Comparison of ENCODE assay signal across 25 cellular contexts in genomic region chr6:42937548-42938427, GRCh38. TPM values are rescaled to one million over a fixed set of nuclear protein-coding genes. Genes with fewer than 3 reads are reported as not detected.
DNase-seq lines count a peak whose midpoint lies in the region; ATAC-seq and TF ChIP-seq lines count a peak whose summit lies in the region.
"Had no signal": no experiment of that assay in that cellular context is flagged by ENCODE, and none has a peak within 500 bp of the region (broad histone marks: within the 10 kb centered on the region; RNA-seq: fewer than 3 reads in every experiment).

No MANE protein-coding gene starts in this region.

- H3K9me3 Mint-ChIP-seq in activated CD4-positive, alpha-beta T cell treated with anti-CD3 and anti-CD28 coated beads, Interleukin-2, amount 10 ng/mL, durations not matched to agents 24 days and 14 days: no peaks in the 10 kb centered on the region
- no peaks in the 10 kb centered on the region for H3K9me3 Mint-ChIP-seq in T-cell
- no peaks in the 10 kb centered on the region for H3K9me3 Mint-ChIP-seq in stimulated activated memory B cell treated with anti-CD40 and anti-IgM and Interleukin-4, amounts not matched to agents 10 μg/mL and 1 μg/mL and 100 μg/mL, for 72 hours
- no peaks in the 10 kb centered on the region for H3K9me3 Mint-ChIP-seq in HFFc6

- DNase-seq in activated CD4-positive, alpha-beta T cell treated with anti-CD3 and anti-CD28 coated beads, Interleukin-2, amount 10 ng/mL, durations not matched to agents 24 days and 14 days: no peak
- no peak for DNase-seq in activated CD4-positive, alpha-beta T cell treated with anti-CD3 and anti-CD28 coated beads for 4 hours
- no peak for DNase-seq in T-cell
- DNase-seq in glomerular visceral epithelial cell (ENCODE audit: extremely low spot score): peak; percentile 30
- no peak for DNase-seq in HFFc6
- DNase-seq in epidermal melanocyte (ENCODE audit: insufficient read length, low spot score): no peak
- no peak for DNase-seq in heart right ventricle
- DNase-seq: activated CD8-positive, alpha-beta memory T cell treated with anti-CD3 and anti-CD28 coated beads, Interleukin-2, amount 50 U/mL, for 48 hours; activated naive CD4-positive, alpha-beta T cell treated with Interleukin-2 at 50 U/mL for 16 hours; C1 segment of cervical spinal cord; cortex of kidney; foreskin melanocyte; IMR-90; left ventricle myocardium inferior; MM.1S; NCI-H146; NCI-H82; PC-9; stimulated activated CD4-positive, alpha-beta T cell treated with anti-CD3 and anti-CD28 coated beads, Interleukin-2, amount 100 ng/mL, for 48 hours had no signal

- intact Hi-C loops in activated CD4-positive, alpha-beta T cell treated with anti-CD3 and anti-CD28 coated beads, Interleukin-2, amount 10 ng/mL, durations not matched to agents 24 days and 14 days (cut with micrococcal nuclease): no loop called here
- intact Hi-C loops in heart right ventricle (cut with DNase I): no loop called here

- CTCF ChIA-PET in T-cell (lab: Charles Lee): interaction anchor here in 1 of 2 donors (0.6 kb wide), 1 partner anchor 848 kb away, joined by 3 read pairs; no protein-coding TSS in a partner anchor

- peaks cover 0 to 22% (median 0%) of the 10 kb centered on the region in 9 donors for H3K4me1 ChIP-seq in heart right ventricle

- H3K27ac ChIP-seq in heart right ventricle: no peak overlapping the region
- H3K27ac ChIP-seq: left ventricle myocardium inferior, PC-9, suprapubic skin had no signal

- POLR2A ChIA-PET in T-cell (lab: Charles Lee): no interaction called here

- TF ChIP-seq CTCF in HFFc6 (IDR thresholded peaks at IDR 0.05) (no peak), heart right ventricle (IDR thresholded peaks at IDR 0.05) (no peak)

- no peak overlapping the region for H3K4me3 ChIP-seq in heart right ventricle
- H3K4me3 ChIP-seq: left ventricle myocardium inferior, PC-9, suprapubic skin had no signal

- no peak for ATAC-seq in T-cell (replicated peaks in 1 of 4)
- no peak for ATAC-seq in stimulated activated memory B cell treated with anti-CD40 and anti-IgM and Interleukin-4, amounts not matched to agents 10 μg/mL and 1 μg/mL and 100 μg/mL, for 72 hours
- no peak for ATAC-seq in heart right ventricle

- H3K36me3 ChIP-seq in heart right ventricle: peaks cover 0 to 92% (median 34%) of the 10 kb centered on the region in 9 donors

- H3K9me3 ChIP-seq in heart right ventricle: no peaks in the 10 kb centered on the region
- H3K9me3 ChIP-seq: left ventricle myocardium inferior, suprapubic skin had no signal

- H3K4me1 Mint-ChIP-seq in activated CD4-positive, alpha-beta T cell treated with anti-CD3 and anti-CD28 coated beads, Interleukin-2, amount 10 ng/mL, durations not matched to agents 24 days and 14 days: peaks cover 7% of the 10 kb centered on the region
- peaks cover 23 to 38% (median 30%) of the 10 kb centered on the region in 3 donors for H3K4me1 Mint-ChIP-seq in T-cell
- H3K4me1 Mint-ChIP-seq in stimulated activated memory B cell treated with anti-CD40 and anti-IgM and Interleukin-4, amounts not matched to agents 10 μg/mL and 1 μg/mL and 100 μg/mL, for 72 hours: peaks cover 57% of the 10 kb centered on the region
- peaks cover 7% of the 10 kb centered on the region for H3K4me1 Mint-ChIP-seq in HFFc6 (ENCODE audit: low read depth)

- no peak overlapping the region for H3K4me3 Mint-ChIP-seq in activated CD4-positive, alpha-beta T cell treated with anti-CD3 and anti-CD28 coated beads, Interleukin-2, amount 10 ng/mL, durations not matched to agents 24 days and 14 days
- H3K4me3 Mint-ChIP-seq in T-cell (no peak overlapping the region), HFFc6 (no peak overlapping the region)
- no peak overlapping the region for H3K4me3 Mint-ChIP-seq in stimulated activated memory B cell treated with anti-CD40 and anti-IgM and Interleukin-4, amounts not matched to agents 10 μg/mL and 1 μg/mL and 100 μg/mL, for 72 hours

- 90 to 96% methylated on average over 13 of the region's 13 CpGs for WGBS in heart right ventricle, 2 donors

- no peaks in the 10 kb centered on the region for H3K27me3 Mint-ChIP-seq in activated CD4-positive, alpha-beta T cell treated with anti-CD3 and anti-CD28 coated beads, Interleukin-2, amount 10 ng/mL, durations not matched to agents 24 days and 14 days
- H3K27me3 Mint-ChIP-seq in T-cell (no peaks in the 10 kb centered on the region), HFFc6 (ENCODE audit: insufficient read depth) (peaks cover 2% of the 10 kb centered on the region)
- no peaks in the 10 kb centered on the region for H3K27me3 Mint-ChIP-seq in stimulated activated memory B cell treated with anti-CD40 and anti-IgM and Interleukin-4, amounts not matched to agents 10 μg/mL and 1 μg/mL and 100 μg/mL, for 72 hours

- H3K27ac Mint-ChIP-seq in activated CD4-positive, alpha-beta T cell treated with anti-CD3 and anti-CD28 coated beads, Interleukin-2, amount 10 ng/mL, durations not matched to agents 24 days and 14 days: peak overlapping the region; percentile 22
- H3K27ac Mint-ChIP-seq in T-cell: peak overlapping the region; percentile 15 to 83
- H3K27ac Mint-ChIP-seq in stimulated activated memory B cell treated with anti-CD40 and anti-IgM and Interleukin-4, amounts not matched to agents 10 μg/mL and 1 μg/mL and 100 μg/mL, for 72 hours: peak overlapping the region; percentile 57
- no peak overlapping the region for H3K27ac Mint-ChIP-seq in HFFc6

- H3K36me3 Mint-ChIP-seq in activated CD4-positive, alpha-beta T cell treated with anti-CD3 and anti-CD28 coated beads, Interleukin-2, amount 10 ng/mL, durations not matched to agents 24 days and 14 days (ENCODE audit: low read depth): peaks cover 61% of the 10 kb centered on the region
- H3K36me3 Mint-ChIP-seq in T-cell: peaks cover 34% of the 10 kb centered on the region
- H3K36me3 Mint-ChIP-seq in stimulated activated memory B cell treated with anti-CD40 and anti-IgM and Interleukin-4, amounts not matched to agents 10 μg/mL and 1 μg/mL and 100 μg/mL, for 72 hours: peaks cover 79% of the 10 kb centered on the region
- 0 out of 2 replicates have a peak, but pooled peaks cover 11% of the 10 kb centered on the region for H3K36me3 Mint-ChIP-seq in HFFc6 (ENCODE audit: low read depth)

- no peaks in the 10 kb centered on the region for H3K27me3 ChIP-seq in heart right ventricle
- H3K27me3 ChIP-seq: suprapubic skin had no signal

RNA-seq across cellular contexts. Expression of gene CNPY3, which starts 8.5 kb away (rescaled TPM):
- 45.9 and 49.0 TPM in 2 replicates for total RNA-seq in activated CD4-positive, alpha-beta T cell treated with anti-CD3 and anti-CD28 coated beads, Interleukin-2, amount 10 ng/mL, durations not matched to agents 24 days and 14 days
- total RNA-seq in T-cell: 10 to 100 TPM; 51.2 to 86.2 (median 79.4) TPM
- 10 to 100 TPM; 38.0 to 51.7 (median 42.5) TPM for total RNA-seq in HFFc6 (2021; fragmentation: NEBNext Ultra II Directional; extraction: Animal tissue kit (Norgen Biotek cat#: 25700))
- total RNA-seq in heart right ventricle: 10 to 100 TPM; 10.4 to 37.1 (median 15.9) TPM
- polyA plus RNA-seq in heart right ventricle: 10 to 100 TPM; 15.4 to 40.4 TPM

RNA-seq across cellular contexts. Expression of gene PTCRA, which starts 21.9 kb away (rescaled TPM):
- total RNA-seq in activated CD4-positive, alpha-beta T cell treated with anti-CD3 and anti-CD28 coated beads, Interleukin-2, amount 10 ng/mL, durations not matched to agents 24 days and 14 days: not detected in 2 replicates
- total RNA-seq in T-cell (under 1 TPM in 1 of 5 donors, not detected in 4; 0.53 TPM), heart right ventricle (not detected)
- not detected for total RNA-seq in HFFc6 (2021; fragmentation: NEBNext Ultra II Directional; extraction: Animal tissue kit (Norgen Biotek cat#: 25700))
- under 1 TPM in 1 of 2 donors, not detected in 1; 0.09 TPM for polyA plus RNA-seq in heart right ventricle
- total RNA-seq: A172, endothelial cell of umbilical vein, H1, IMR-90, left ventricle myocardium inferior, PC-9, suprapubic skin had no signal
- polyA plus RNA-seq: endothelial cell of umbilical vein, H1, IMR-90 had no signal

RNA-seq across cellular contexts. Expression of gene GNMT, which starts 22.8 kb away (rescaled TPM):
- 0.24 and 0.70 TPM in 2 replicates for total RNA-seq in activated CD4-positive, alpha-beta T cell treated with anti-CD3 and anti-CD28 coated beads, Interleukin-2, amount 10 ng/mL, durations not matched to agents 24 days and 14 days
- total RNA-seq in T-cell: 1 to 10 TPM in 4 of 5 donors, under 1 TPM in 1; 0.93 to 3.4 (median 1.3) TPM
- under 1 TPM in 5 of 6 experiments, not detected in 1; 0.16 to 0.24 (median 0.20) TPM for total RNA-seq in HFFc6 (2021; fragmentation: NEBNext Ultra II Directional; extraction: Animal tissue kit (Norgen Biotek cat#: 25700))
- 10 to 100 TPM in 1 of 10 donors, 1 to 10 TPM in 2, under 1 TPM in 7; 0.26 to 10.9 (median 0.71) TPM for total RNA-seq in heart right ventricle
- 1 to 10 TPM; 2.6 to 6.8 TPM for polyA plus RNA-seq in heart right ventricle
- total RNA-seq: IMR-90, skeletal muscle tissue had no signal

RNA-seq across cellular contexts. Expression of gene PEX6, which starts 41.2 kb away (rescaled TPM):
- 24.0 and 24.1 TPM in 2 replicates for total RNA-seq in activated CD4-positive, alpha-beta T cell treated with anti-CD3 and anti-CD28 coated beads, Interleukin-2, amount 10 ng/mL, durations not matched to agents 24 days and 14 days
- 10 to 100 TPM; 20.5 to 30.5 (median 27.4) TPM for total RNA-seq in T-cell
- total RNA-seq in HFFc6 (2021; fragmentation: NEBNext Ultra II Directional; extraction: Animal tissue kit (Norgen Biotek cat#: 25700)): 10 to 100 TPM; 20.3 to 31.7 (median 22.4) TPM
- 10 to 100 TPM; 11.2 to 32.6 (median 17.2) TPM for total RNA-seq in heart right ventricle
- polyA plus RNA-seq in heart right ventricle: 10 to 100 TPM in 1 of 2 donors, 1 to 10 TPM in 1; 9.1 to 16.9 TPM

RNA-seq across cellular contexts. Expression of gene PPP2R5D, which starts 46.6 kb away (rescaled TPM):
- total RNA-seq in activated CD4-positive, alpha-beta T cell treated with anti-CD3 and anti-CD28 coated beads, Interleukin-2, amount 10 ng/mL, durations not matched to agents 24 days and 14 days: 54.2 and 54.6 TPM in 2 replicates
- total RNA-seq in T-cell: 10 to 100 TPM; 27.8 to 35.1 (median 33.3) TPM
- total RNA-seq in HFFc6 (2021; fragmentation: NEBNext Ultra II Directional; extraction: Animal tissue kit (Norgen Biotek cat#: 25700)): 10 to 100 TPM; 37.7 to 50.7 (median 43.4) TPM
- total RNA-seq in heart right ventricle: 10 to 100 TPM; 28.4 to 47.1 (median 31.8) TPM
- polyA plus RNA-seq in heart right ventricle: 10 to 100 TPM; 23.9 to 35.7 TPM
